In the genomic region with DNA sequence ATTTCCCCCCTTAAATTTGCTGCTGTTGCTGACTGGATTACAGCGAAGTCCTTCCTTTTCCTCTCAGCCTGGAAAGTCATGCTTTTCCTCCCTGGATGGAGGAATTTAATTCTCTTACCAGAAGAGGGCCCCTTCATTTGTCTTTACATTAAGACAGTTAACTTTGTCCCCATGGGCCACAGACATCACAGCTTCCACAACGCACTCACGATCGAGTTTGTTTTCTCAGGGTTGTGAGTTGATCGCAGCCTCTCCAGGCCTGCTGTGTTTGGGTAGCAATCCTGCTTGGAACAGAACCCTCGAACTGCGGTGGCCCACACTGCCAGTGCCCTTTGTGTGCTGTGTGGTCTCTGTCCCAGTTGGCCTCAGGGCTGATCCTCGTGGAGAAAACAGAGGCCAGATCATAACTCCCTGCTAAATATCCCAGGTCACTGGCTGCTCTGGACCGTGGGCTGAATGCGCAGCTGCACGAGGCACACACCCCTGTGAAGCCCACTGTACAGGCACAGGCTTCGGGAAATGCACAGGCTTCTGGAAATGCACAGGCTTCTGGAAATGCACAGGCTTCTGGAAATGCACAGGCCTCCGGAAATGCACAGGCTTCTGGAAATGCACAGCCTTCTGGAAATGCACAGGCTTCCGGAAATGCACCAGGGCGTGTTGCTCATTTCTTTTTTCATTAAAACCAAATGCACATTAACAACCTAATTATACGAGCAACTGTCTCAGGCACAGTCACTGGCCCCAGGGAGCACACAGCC, we compare ENCODE assay signal across 10 cellular contexts. TPM values are rescaled to one million over a fixed set of nuclear protein-coding genes. Genes with fewer than 3 reads are reported as not detected.
A peak's percentile ranks its signal among the peaks of the same experiment; 100 is the strongest.
DNase-seq lines count a peak whose midpoint lies in the region; ATAC-seq, FAIRE-seq and TF ChIP-seq lines count a peak whose summit lies in the region.
"Had no signal": no experiment of that assay in that cellular context is flagged by ENCODE, and none has a peak within 500 bp of the region (broad histone marks: within the 10 kb centered on the region; RNA-seq: fewer than 3 reads in every experiment).

No MANE protein-coding gene starts in this region.

- H4K20me1 ChIP-seq in K562 (replicated peaks; ENCODE audit: control insufficient read depth, insufficient read depth, low read length): peaks cover 21% of the 10 kb centered on the region; the same call in 1 of the 2 replicates

- TF ChIP-seq POLR2A in K562 (conservative IDR thresholded peaks at IDR 0.05): no peak

- H3K36me3 Mint-ChIP-seq in CD8-positive, alpha-beta T cell: peaks cover 3% of the 10 kb centered on the region
- H3K36me3 Mint-ChIP-seq in nephron (ENCODE audit: low read depth): no peaks in the 10 kb centered on the region

- no peak for DNase-seq in CD8-positive, alpha-beta T cell
- no peak for DNase-seq in K562 (ENCODE audit: extremely low read depth in 1 of 4, low spot score in 3 of 4)
- no peak for DNase-seq in UCSD-AML1 (lab: John Stamatoyannopoulos, UW; ENCODE audit: unreplicated experiment)
- no peak for DNase-seq in stimulated activated naive CD4-positive, alpha-beta T cell treated with Interleukin-2 at 50 U/mL for 16 hours (lab: John Stamatoyannopoulos, UW)
- DNase-seq: activated CD4-positive, alpha-beta T cell treated with anti-CD3 and anti-CD28 coated beads, Interleukin-2, amount 50 U/mL, for 1 hour; NCI-H2081 treated with DMSO at 0.1 percent for 48 hours had no signal

- POLR2A ChIA-PET in CD8-positive, alpha-beta T cell (lab: Charles Lee): interaction anchor here (1.1 kb wide), 1 partner anchor 10 kb away, joined by 4 read pairs; no protein-coding TSS in a partner anchor
- POLR2A ChIA-PET in K562 (lab: Yijun Ruan, JAX): no interaction called here

- peaks cover 10% of the 10 kb centered on the region for H3K27me3 Mint-ChIP-seq in CD8-positive, alpha-beta T cell (ENCODE audit: low read depth)
- H3K27me3 Mint-ChIP-seq in nephron (ENCODE audit: low read depth): peaks cover 8% of the 10 kb centered on the region

- no peaks in the 10 kb centered on the region for H3K9me3 Mint-ChIP-seq in CD8-positive, alpha-beta T cell
- H3K9me3 Mint-ChIP-seq in nephron: no peaks in the 10 kb centered on the region

- no peak for TF ChIP-seq EP300 in K562 (IDR thresholded peaks at IDR 0.05; ENCODE audit: low read length)

- no peaks in the 10 kb centered on the region for H3K9me1 ChIP-seq in K562 (ENCODE audit: control insufficient read depth, insufficient read depth, low read length)

- peaks cover 25% of the 10 kb centered on the region for H3K4me1 Mint-ChIP-seq in CD8-positive, alpha-beta T cell (ENCODE audit: low read depth)
- H3K4me1 Mint-ChIP-seq in nephron: peaks cover 24% of the 10 kb centered on the region

- in situ Hi-C loops in K562 (cut with MboI): no loop called here

- no peak for TF ChIP-seq CTCF in CD8-positive, alpha-beta T cell (IDR thresholded peaks at IDR 0.05)
- TF ChIP-seq CTCF in K562 (IDR thresholded peaks at IDR 0.05 in 2 of 3, conservative IDR thresholded peaks at IDR 0.05 in 1 of 3; ENCODE audit: insufficient read depth in 2 of 3, low read depth in 1 of 3, low read length in 3 of 3) (no peak), nephron (IDR thresholded peaks at IDR 0.05; ENCODE audit: unreplicated experiment in 3 of 3) (peak in 2 of 3 experiments; percentile 9 to 31)

- no peak for FAIRE-seq in K562 (lab: Jason Lieb, UNC)

- H3K4me1 ChIP-seq in CD8-positive, alpha-beta T cell (ENCODE audit: insufficient read depth, low read length): peaks cover 24% of the 10 kb centered on the region
- H3K4me1 ChIP-seq in HUES48 (ENCODE audit: control insufficient read depth, insufficient read depth, low read length) (peaks cover 22% of the 10 kb centered on the region), K562 (replicated peaks in 1 of 2; ENCODE audit: control insufficient read depth in 2 of 2, insufficient read depth in 2 of 2, low read length in 2 of 2) (peaks cover 6 to 16% of the 10 kb centered on the region in 2 experiments; a peak in 3 of 5 replicates)

- peak overlapping the region; percentile 80 for H2AFZ ChIP-seq in K562 (ENCODE audit: low read depth, low read length)

- CTCF ChIA-PET in CD8-positive, alpha-beta T cell (lab: Charles Lee): interaction anchor here (1.2 kb wide), 1 partner anchor 18 kb away, joined by 4 read pairs; no protein-coding TSS in a partner anchor
- CTCF ChIA-PET in K562 (lab: Yijun Ruan, JAX; ENCODE audit: low intra/inter-chr PET ratio): no interaction called here

- BruUV-seq in K562 (replicated peaks; lab: Mats Ljungman, UMichigan): no TSS peak

- WGBS in K562 (ENCODE audit: insufficient coverage, low coverage, missing lambda C conversion rate): 56% methylated on average over 16 of the region's 16 CpGs

- peaks cover 29% of the 10 kb centered on the region for H3K79me2 ChIP-seq in K562 (ENCODE audit: control insufficient read depth, insufficient read depth, low read length)

- H3K4me3 ChIP-seq in CD8-positive, alpha-beta T cell (ENCODE audit: low read depth, low read length): no peak overlapping the region
- H3K4me3 ChIP-seq in HUES48 (ENCODE audit: low read depth, low read length) (no peak overlapping the region), K562 (no peak overlapping the region)

- no peak overlapping the region for H3K27ac ChIP-seq in CD8-positive, alpha-beta T cell (ENCODE audit: low read depth, low read length)
- H3K27ac ChIP-seq in HUES48 (ENCODE audit: low read depth, low read length) (peak overlapping the region; percentile 53), K562 (ENCODE audit: extremely low read depth, low read depth, low read length) (no peak overlapping the region)
- H3K27ac ChIP-seq: RWPE1 had no signal

- H3K27ac Mint-ChIP-seq in CD8-positive, alpha-beta T cell: no peak overlapping the region
- peak overlapping the region; percentile 81 to 86 (median 82) for H3K27ac Mint-ChIP-seq in nephron

- peak overlapping the region; percentile 33 for H3K4me3 Mint-ChIP-seq in CD8-positive, alpha-beta T cell
- peak overlapping the region; percentile 75 to 89 (median 84) for H3K4me3 Mint-ChIP-seq in nephron

- H3K4me2 ChIP-seq in K562 (ENCODE audit: insufficient read depth, low read length): no peak overlapping the region

- ATAC-seq in CD8-positive, alpha-beta T cell: no peak
- ATAC-seq in K562 (no peak), GM19351 (IDR thresholded peaks at IDR 0.05; ENCODE audit: unreplicated experiment) (no peak)

- no peak for TF ChIP-seq RAD21 in K562 (CRISPR knock-in tag; conservative IDR thresholded peaks at IDR 0.05 in 1 of 2, IDR thresholded peaks at IDR 0.05 in 1 of 2)

- no peaks in the 10 kb centered on the region for H3K36me3 ChIP-seq in CD8-positive, alpha-beta T cell (ENCODE audit: insufficient read depth, low read length)
- H3K36me3 ChIP-seq in HUES48 (ENCODE audit: control insufficient read depth, insufficient read depth, low read length) (no peaks in the 10 kb centered on the region), K562 (ENCODE audit: control insufficient read depth, insufficient read depth, low read length) (peaks cover 17% of the 10 kb centered on the region; the same call in 2 of the 3 replicates)

- no peaks in the 10 kb centered on the region for H3K9me3 ChIP-seq in CD8-positive, alpha-beta T cell (ENCODE audit: low read length)
- H3K9me3 ChIP-seq in HUES48 (ENCODE audit: control insufficient read depth, insufficient read depth, low read length) (no peaks in the 10 kb centered on the region), K562 (replicated peaks; ENCODE audit: control insufficient read depth, insufficient read depth, low read depth, low read length) (no peaks in the 10 kb centered on the region)

- H3K9ac ChIP-seq in HUES48 (ENCODE audit: low read depth, low read length) (no peak overlapping the region), K562 (ENCODE audit: insufficient read depth in 1 of 2, low read depth in 2 of 2, low read length in 2 of 2) (peak overlapping the region in 1 of 2 experiments; percentile 59; a peak in 1 of 4 replicates)

- intact Hi-C loops in CD8-positive, alpha-beta T cell (cut with DNase I, micrococcal nuclease): loop anchor here (5.0 to 10.0 kb wide), 13 partner anchors 127 to 1903 kb away; a partner anchor contains a TSS
- intact Hi-C loops in K562 (cut with micrococcal nuclease): no loop called here

- no peaks in the 10 kb centered on the region for H3K27me3 ChIP-seq in CD8-positive, alpha-beta T cell (ENCODE audit: insufficient read depth, low read length)
- H3K27me3 ChIP-seq in HUES48 (ENCODE audit: control insufficient read depth, insufficient read depth, low read length) (no peaks in the 10 kb centered on the region), K562 (ENCODE audit: control insufficient read depth in 2 of 2, insufficient read depth in 2 of 2, low read length in 2 of 2) (peaks cover 19 to 24% of the 10 kb centered on the region in 2 experiments)

TF ChIP-seq in K562, 482 proteins besides CTCF, POLR2A, EP300 and RAD21 (continues in another document):
- TF ChIP-seq KLF13 (tag; IDR thresholded peaks at IDR 0.05; ENCODE audit: borderline replicate concordance, low read depth) (no peak), HIVEP1 (CRISPR knock-in tag; IDR thresholded peaks at IDR 0.05) (no peak), SIX5 (IDR thresholded peaks at IDR 0.05; ENCODE audit: borderline replicate concordance in 1 of 2, insufficient read depth in 1 of 2, low read depth in 1 of 2, low read length in 2 of 2) (no peak), ZZZ3 (IDR thresholded peaks at IDR 0.05) (no peak), PHF21A (IDR thresholded peaks at IDR 0.05; ENCODE audit: borderline replicate concordance, low read depth) (no peak)

RNA-seq across cellular contexts. Expression of a gene that starts 2.2 kb away (rescaled TPM):
- 10 to 100 TPM; 24.4 to 24.8 TPM for total RNA-seq in CD8-positive, alpha-beta T cell
- 169 and 243 TPM in 2 replicates for total RNA-seq in K562 (2011; cell fraction: chromatin; rRNA removed; ENCODE audit: low replicate concordance)
- total RNA-seq in K562 (2011; cell fraction: nucleolus; rRNA removed): 249 and 253 TPM in 2 replicates
- 314 and 381 TPM in 2 replicates for total RNA-seq in K562 (2011; cell fraction: nucleoplasm; rRNA removed)
- total RNA-seq in K562 (2014; rRNA removed) (171 and 185 TPM in 2 replicates), K562 (2014; rRNA removed; fragmentation: Illumina TruSeq; extraction: Trizol) (226 and 229 TPM in 2 replicates), K562 (2015; rRNA removed; fragmentation: Illumina TruSeq; extraction: Trizol) (226 and 233 TPM in 2 replicates), K562 (2021) (196 and 198 TPM in 2 replicates)
- polyA plus RNA-seq in K562 (2011; rRNA removed) (184 and 234 TPM in 2 replicates), K562 (2014; fragmentation: Illumina TruSeq; extraction: Trizol) (218 and 268 TPM in 2 replicates), K562 (2014; fragmentation: Nextera tagmentation; extraction: Ambion mirVana) (100 to 1,000 TPM; 166 to 257 TPM), K562 (2014; rRNA removed) (189 and 200 TPM in 2 replicates)
- polyA plus RNA-seq in K562 (2011; cell fraction: cytosol; rRNA removed): 78.8 and 175 TPM in 2 replicates
- polyA plus RNA-seq in K562 (2011; cell fraction: nucleus; rRNA removed): 44.2 and 80.3 TPM in 2 replicates
- 231 and 241 TPM in 2 replicates for polyA plus RNA-seq in K562 (2012)
- polyA minus RNA-seq in K562 (2011; rRNA and poly(A)+ RNA removed): 211 and 234 TPM in 2 replicates
- polyA minus RNA-seq in K562 (2011; cell fraction: cytosol; rRNA and poly(A)+ RNA removed): 74.0 and 79.4 TPM in 2 replicates
- 19.8 and 37.5 TPM in 2 replicates for polyA minus RNA-seq in K562 (2011; cell fraction: nucleus; rRNA and poly(A)+ RNA removed)

Comparison
In these comparisons a context has a peak if more than half of its experiments do, and no peak if none do; other contexts are left out.
1. CTCF ChIP-seq: peak in nephron (2 of 3); none in CD8-positive, alpha-beta T cell (single experiment) and K562 (0 of 3).
2. RNA of a gene that starts 2.2 kb away (total RNA-seq): 169 to 381 TPM in K562; 24.4 to 24.8 TPM in CD8-positive, alpha-beta T cell; every median in the first group is over 4 times any median in the second.